ENCODE assay signal across 12 cellular contexts in genomic region chr3:177333535-177334495, GRCh38.
DNase-seq lines count a peak whose midpoint lies in the region; ATAC-seq and TF ChIP-seq lines count a peak whose summit lies in the region.
"Had no signal": no experiment of that assay in that cellular context is flagged by ENCODE, and none has a peak within 500 bp of the region (broad histone marks: within the 10 kb centered on the region; RNA-seq: fewer than 3 reads in every experiment).

No MANE protein-coding gene starts in this region.

- H3K36me3 Mint-ChIP-seq in WTC11, result no peaks in the 10 kb centered on the region
- H3K36me3 Mint-ChIP-seq: mesothelial cell of epicardium had no signal

- peak overlapping the region; percentile 15 for H3K4me3 ChIP-seq in SJCRH30
- no peak overlapping the region for H3K4me3 ChIP-seq in right atrium auricular region
- no peak overlapping the region for H3K4me3 ChIP-seq in thyroid gland (replicated peaks in 1 of 3)

- DNase-seq in NCI-H2081 (lab: John Stamatoyannopoulos, UW) (peak; percentile 40 to 70), NCI-H2081 treated with DMSO at 0.1 percent for 48 hours (lab: John Stamatoyannopoulos, UW) (no peak), SJCRH30 (peak; percentile 78 to 88), right atrium auricular region (ENCODE audit: low spot score) (peak; percentile 66), thyroid gland (no peak), WTC11 (ENCODE audit: low spot score) (no peak)
- DNase-seq in stimulated activated CD4-positive, alpha-beta T cell treated with anti-CD3 and anti-CD28 coated beads, Interleukin-15, amount 100 ng/mL, for 24 hours, result no peak
- DNase-seq: activated CD4-positive, alpha-beta T cell treated with anti-CD3 and anti-CD28 coated beads, Interleukin-2, amount 50 U/mL, for 48 hours; DMS79 treated with DMSO at 0.1 percent for 48 hours had no signal

- no peaks in the 10 kb centered on the region for H3K9me3 Mint-ChIP-seq in WTC11
- H3K9me3 Mint-ChIP-seq: activated naive CD4-positive, alpha-beta T cell treated with anti-CD3 and anti-CD28 coated beads, Interleukin-2, amount 50 U/mL, for 72 hours; mesothelial cell of epicardium had no signal

- no peak overlapping the region for H3K27ac Mint-ChIP-seq in WTC11
- H3K27ac Mint-ChIP-seq: activated naive CD4-positive, alpha-beta T cell treated with anti-CD3 and anti-CD28 coated beads, Interleukin-2, amount 50 U/mL, for 72 hours; mesothelial cell of epicardium had no signal

- CTCF ChIA-PET in WTC11 (lab: Charles Lee), result no interaction called here

- H3K9me3 ChIP-seq in SJCRH30 (replicated peaks) (no peaks in the 10 kb centered on the region), right atrium auricular region (no peaks in the 10 kb centered on the region), thyroid gland (no peaks in the 10 kb centered on the region)

- POLR2A ChIA-PET in WTC11 (lab: Charles Lee), result no interaction called here

- H3K4me1 Mint-ChIP-seq in WTC11, result 0 out of 2 replicates have a peak, but pooled peaks cover 2% of the 10 kb centered on the region

- H3K4me3 Mint-ChIP-seq in WTC11, result no peak overlapping the region
- H3K4me3 Mint-ChIP-seq: mesothelial cell of epicardium had no signal

- TF ChIP-seq CTCF in right atrium auricular region (IDR thresholded peaks at IDR 0.05) (no peak), thyroid gland (IDR thresholded peaks at IDR 0.05) (no peak), WTC11 (IDR thresholded peaks at IDR 0.05) (no peak)

- no peaks in the 10 kb centered on the region for H3K27me3 ChIP-seq in SJCRH30
- no peaks in the 10 kb centered on the region for H3K27me3 ChIP-seq in right atrium auricular region
- no peaks in the 10 kb centered on the region for H3K27me3 ChIP-seq in thyroid gland

- peaks cover 43% of the 10 kb centered on the region for H3K4me1 ChIP-seq in SJCRH30
- H3K4me1 ChIP-seq in right atrium auricular region, result peaks cover 0 to 38% of the 10 kb centered on the region in 2 donors
- H3K4me1 ChIP-seq in thyroid gland, result peaks cover 13 to 42% of the 10 kb centered on the region in 2 donors

- peak overlapping the region; percentile 70 for H3K27ac ChIP-seq in SJCRH30
- H3K27ac ChIP-seq in right atrium auricular region, result peak overlapping the region; percentile 36 to 43
- H3K27ac ChIP-seq in thyroid gland, result peak overlapping the region; percentile 13 to 39 (median 20)

- intact Hi-C loops in thyroid gland (cut with DNase I), result no loop called here

- TF ChIP-seq POLR2A in thyroid gland (IDR thresholded peaks at IDR 0.05), result no peak

- ATAC-seq in WTC11, result no peak
- ATAC-seq in HG02885 (IDR thresholded peaks at IDR 0.05; ENCODE audit: poor library complexity, unreplicated experiment), result no peak
- ATAC-seq: activated naive CD4-positive, alpha-beta T cell treated with anti-CD3 and anti-CD28 coated beads, Interleukin-2, amount 50 U/mL, for 72 hours had no signal

- 70 to 77% methylated on average over 6 of the region's 6 CpGs for WGBS in thyroid gland, 2 donors

- H3K36me3 ChIP-seq in SJCRH30, result no peaks in the 10 kb centered on the region
- H3K36me3 ChIP-seq in right atrium auricular region, result no peaks in the 10 kb centered on the region
- no peaks in the 10 kb centered on the region for H3K36me3 ChIP-seq in thyroid gland

- no peaks in the 10 kb centered on the region; the same call in 1 of the 2 replicates for H3K27me3 Mint-ChIP-seq in WTC11 (ENCODE audit: low read depth)

TF ChIP-seq in WTC11, 78 proteins besides CTCF, POLR2A, EP300 and RAD21 (continues in another document):
- TF ChIP-seq ESRRA (CRISPR knock-in tag; IDR thresholded peaks at IDR 0.05; ENCODE audit: borderline replicate concordance) (no peak), ZNF121 (CRISPR knock-in tag; IDR thresholded peaks at IDR 0.05) (no peak), SMAD3 (CRISPR knock-in tag; IDR thresholded peaks at IDR 0.05; ENCODE audit: borderline replicate concordance) (no peak), CREB1 (CRISPR knock-in tag; IDR thresholded peaks at IDR 0.05) (no peak), CDX4 (CRISPR knock-in tag; IDR thresholded peaks at IDR 0.05; ENCODE audit: borderline replicate concordance) (no peak), ARID4B (CRISPR knock-in tag; IDR thresholded peaks at IDR 0.05; ENCODE audit: borderline replicate concordance) (no peak), ZNF219 (CRISPR knock-in tag; IDR thresholded peaks at IDR 0.05; ENCODE audit: borderline replicate concordance) (no peak), ZNF512 (CRISPR knock-in tag; IDR thresholded peaks at IDR 0.05; ENCODE audit: borderline replicate concordance) (no peak), IRF2 (CRISPR knock-in tag; IDR thresholded peaks at IDR 0.05; ENCODE audit: borderline replicate concordance, low read depth) (no peak), FOXP4 (CRISPR knock-in tag; IDR thresholded peaks at IDR 0.05) (no peak), HMGXB4 (CRISPR knock-in tag; IDR thresholded peaks at IDR 0.05) (no peak), ETV6 (CRISPR knock-in tag; IDR thresholded peaks at IDR 0.05) (no peak)

Comparison
In these comparisons a context has a peak if more than half of its experiments do, and no peak if none do; other contexts are left out.
1. DNase-seq: peak in NCI-H2081 (2 of 2), SJCRH30 (2 of 2) and right atrium auricular region (single experiment); none in NCI-H2081 treated with DMSO at 0.1 percent for 48 hours (single experiment), thyroid gland (0 of 2), WTC11 (single experiment) and stimulated activated CD4-positive, alpha-beta T cell treated with anti-CD3 and anti-CD28 coated beads, Interleukin-15, amount 100 ng/mL, for 24 hours (single experiment).
2. H3K27ac ChIP-seq: peak in every context shown above with its lines; median percentile 70 in SJCRH30; 40 in right atrium auricular region; 20 in thyroid gland.